ENCODE assay signal across 8 cellular contexts in the genomic region with DNA sequence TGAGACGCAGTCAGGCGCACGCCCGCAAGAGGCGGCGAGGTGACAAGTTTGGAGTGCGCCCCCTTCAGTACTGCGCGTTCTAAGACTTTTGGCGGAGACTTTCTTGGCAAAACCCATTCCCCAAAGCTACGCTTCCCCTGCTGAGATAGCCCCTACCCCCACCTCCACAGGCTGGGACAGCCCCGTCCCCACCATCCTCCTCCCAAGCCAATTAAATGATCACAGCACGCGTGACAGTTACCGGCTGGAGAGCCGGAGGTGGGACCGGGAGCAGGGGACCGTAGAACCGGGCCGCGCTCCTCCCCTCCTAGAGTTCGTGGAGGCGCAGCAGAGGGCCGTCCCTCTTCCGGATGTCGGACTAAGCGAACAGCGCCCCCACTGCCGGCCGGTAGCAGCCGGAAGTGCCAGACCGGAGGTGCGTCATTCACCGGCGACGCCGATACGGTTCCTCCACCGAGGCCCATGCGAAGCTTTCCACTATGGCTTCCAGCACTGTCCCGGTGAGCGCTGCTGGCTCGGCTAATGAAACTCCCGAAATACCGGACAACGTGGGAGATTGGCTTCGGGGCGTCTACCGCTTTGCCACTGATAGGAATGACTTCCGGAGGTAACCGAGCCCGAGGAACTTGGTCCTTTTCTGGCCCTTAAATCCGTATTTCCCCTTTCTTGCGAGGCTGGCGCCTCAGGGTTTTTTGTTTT. TPM values are rescaled to one million over a fixed set of nuclear protein-coding genes. Genes with fewer than 3 reads are reported as not detected.
DNase-seq lines count a peak whose midpoint lies in the region; ATAC-seq and TF ChIP-seq lines count a peak whose summit lies in the region.

TOMM6 (plus strand) TSS at position 476 of the 699 bp plus-strand sequence; CDS start at position 480, 4 bp downstream.

- peak within 1 kb of the TSS; percentile 98 for H3K9ac ChIP-seq in rectal smooth muscle tissue (ENCODE audit: low read length)

- H3K27me3 ChIP-seq in right atrium auricular region (no peaks in the 10 kb centered on the region), rectal smooth muscle tissue (ENCODE audit: control insufficient read depth, insufficient read depth, low read length) (no peaks in the 10 kb centered on the region), aorta (ENCODE audit: control insufficient read depth in 1 of 2, insufficient read depth in 2 of 2, low read length in 1 of 2) (no peaks in the 10 kb centered on the region)

- 0 to 1% methylated on average over 54 to 55 of the region's 55 CpGs for WGBS in aorta, 2 donors

- H3K4me1 Mint-ChIP-seq in T-helper 17 cell: peaks cover 10% of the 10 kb centered on the region

- H3K4me1 ChIP-seq in right atrium auricular region (peaks cover 0 to 52% of the 10 kb centered on the region in 2 donors), rectal smooth muscle tissue (ENCODE audit: control insufficient read depth, insufficient read depth, low read length) (peaks cover 2% of the 10 kb centered on the region), aorta (ENCODE audit: control insufficient read depth in 1 of 2, insufficient read depth in 2 of 2, low read length in 2 of 2) (no peaks in the 10 kb centered on the region)

- no peaks in the 10 kb centered on the region for H3K27me3 Mint-ChIP-seq in T-helper 17 cell

- ATAC-seq in GM18498 (IDR thresholded peaks at IDR 0.05; ENCODE audit: unreplicated experiment) (peak; percentile 83), HG02938 (IDR thresholded peaks at IDR 0.05; ENCODE audit: unreplicated experiment) (peak; percentile 78), T-helper 17 cell (peak; percentile 84), aorta (ENCODE audit: low FRiP score) (peak; percentile 96)

- H3K36me3 ChIP-seq in right atrium auricular region (peaks cover 31% of the 10 kb centered on the region), rectal smooth muscle tissue (ENCODE audit: control insufficient read depth, insufficient read depth, low read length) (peaks cover 21% of the 10 kb centered on the region), aorta (ENCODE audit: control insufficient read depth in 1 of 2, insufficient read depth in 2 of 2, low read length in 1 of 2) (no peaks in the 10 kb centered on the region)

- DNase-seq in NCI-H1694 treated with DMSO at 0.1 percent for 48 hours (lab: John Stamatoyannopoulos, UW): peak; percentile 81
- DNase-seq in T-helper 17 cell: peak; percentile 90 to 92 (median 91)
- peak; percentile 95 for DNase-seq in right atrium auricular region (ENCODE audit: low spot score)
- peak; percentile 97 to 99 for DNase-seq in aorta

- peak within 1 kb of the TSS; percentile 94 for H3K4me3 Mint-ChIP-seq in T-helper 17 cell

- H3K4me3 ChIP-seq in right atrium auricular region (peak within 1 kb of the TSS; percentile 80 to 81), rectal smooth muscle tissue (ENCODE audit: low read length) (peak within 1 kb of the TSS; percentile 97), aorta (ENCODE audit: low read length in 2 of 2) (peak within 1 kb of the TSS; percentile 86 to 95)

- H3K36me3 Mint-ChIP-seq in T-helper 17 cell (ENCODE audit: low read depth): peaks cover 3% of the 10 kb centered on the region

- TF ChIP-seq CTCF in right atrium auricular region (IDR thresholded peaks at IDR 0.05): peak; percentile 68 to 88

- H3K27ac ChIP-seq in angular gyrus (ENCODE audit: low read depth, low read length) (peak within 1 kb of the TSS; percentile 94), right atrium auricular region (peak within 1 kb of the TSS; percentile 88 to 96), rectal smooth muscle tissue (ENCODE audit: low read depth, low read length) (peak within 1 kb of the TSS; percentile 98), aorta (ENCODE audit: low read depth in 1 of 2, low read length in 2 of 2) (peak within 1 kb of the TSS; percentile 74 to 89)

- H3K27ac Mint-ChIP-seq in T-helper 17 cell: peak within 1 kb of the TSS; percentile 91

- H3K9me3 ChIP-seq in T-helper 17 cell (ENCODE audit: control insufficient read depth, low read length, poor library complexity, severe bottlenecking) (no peaks in the 10 kb centered on the region), right atrium auricular region (no peaks in the 10 kb centered on the region), aorta (ENCODE audit: control insufficient read depth, low read length) (no peaks in the 10 kb centered on the region)

- intact Hi-C loops in aorta (cut with DNase I): loop anchor here (1.0 to 10.0 kb wide), 4 partner anchors 81 to 777 kb away; partner anchors contain the start of genes BYSL (in 2 of the 2), MED20 (in 2 of the 2), UBR2 (in 1 of the 2) and USP49 (in 1 of the 2)

RNA-seq across cellular contexts. Expression of gene TOMM6, which starts in this region (rescaled TPM):
- 100 to 1,000 TPM in 1 of 2 donors, 10 to 100 TPM in 1; 99.1 to 111 TPM for total RNA-seq in T-helper 17 cell
- 100 to 1,000 TPM; 130 to 172 TPM for total RNA-seq in right atrium auricular region
- total RNA-seq in aorta: 10 to 100 TPM; 74.8 to 75.5 TPM
- 100 to 1,000 TPM; 213 to 236 TPM for polyA plus RNA-seq in aorta

Comparison
In these comparisons a context has a peak if more than half of its experiments do, and no peak if none do; other contexts are left out.
1. Peak in every context shown above with its lines: DNase-seq, ATAC-seq, H3K4me3 ChIP-seq and H3K27ac ChIP-seq.